Comparison of ENCODE assay signal across 8 cellular contexts in the genomic region with DNA sequence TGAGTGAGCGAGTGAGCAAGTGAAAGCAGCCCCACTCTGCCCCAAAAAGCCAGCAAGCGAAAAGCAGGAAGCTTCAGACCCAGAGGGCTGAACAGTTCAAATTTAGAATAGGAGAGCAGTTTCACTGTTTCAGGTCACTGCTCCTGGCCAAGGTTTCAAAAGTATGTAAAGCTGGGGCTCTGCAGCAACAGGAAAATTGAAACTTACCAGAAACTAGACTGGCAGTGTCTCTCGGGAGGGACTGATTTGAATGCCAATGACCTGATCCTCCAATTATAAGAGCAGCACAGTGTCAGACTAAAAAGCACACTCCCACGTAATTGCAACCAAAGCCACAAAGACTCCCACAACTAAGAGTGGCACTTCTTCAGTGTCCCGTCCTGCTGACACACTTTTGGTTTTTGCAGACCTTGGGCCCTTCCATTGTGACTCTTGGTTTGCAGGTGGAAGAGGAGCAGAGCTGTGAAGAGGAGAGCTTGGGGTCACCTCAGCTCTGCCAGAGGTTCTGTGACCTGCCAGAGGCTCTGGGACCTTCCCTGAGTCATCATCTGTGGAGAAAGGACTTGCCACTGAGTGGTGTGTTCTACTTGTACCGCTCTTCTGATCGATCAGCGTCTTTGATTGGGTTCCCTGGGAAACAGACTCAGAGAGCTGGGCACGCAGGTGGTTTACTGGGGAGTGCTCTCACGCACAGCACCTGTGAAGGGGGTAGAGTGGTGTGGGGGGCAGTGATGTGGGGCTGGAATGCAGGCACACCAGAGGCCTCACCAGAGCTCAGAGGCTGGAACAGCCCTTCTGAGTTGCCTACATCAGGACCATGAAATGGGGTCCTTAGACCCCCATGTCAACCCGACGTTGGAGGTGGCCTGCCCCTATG. TPM values are rescaled to one million over a fixed set of nuclear protein-coding genes. Genes with fewer than 3 reads are reported as not detected.
DNase-seq lines count a peak whose midpoint lies in the region; ATAC-seq and TF ChIP-seq lines count a peak whose summit lies in the region.

No MANE protein-coding gene starts in this region.

- no peak overlapping the region for H3K4me3 Mint-ChIP-seq in central memory CD8-positive, alpha-beta T cell

- ATAC-seq in GM18517 (IDR thresholded peaks at IDR 0.05; ENCODE audit: unreplicated experiment) (peak; percentile 91), GM21515 (IDR thresholded peaks at IDR 0.05; ENCODE audit: unreplicated experiment) (peak; percentile 72), HG03460 (IDR thresholded peaks at IDR 0.05; ENCODE audit: unreplicated experiment) (peak; percentile 85), omental fat pad (ENCODE audit: low FRiP score) (no peak)
- peak; percentile 67 for ATAC-seq in central memory CD8-positive, alpha-beta T cell (replicated peaks; ENCODE audit: extremely low read depth, poor library complexity, severe bottlenecking)

- no peaks in the 10 kb centered on the region for H3K4me1 Mint-ChIP-seq in central memory CD8-positive, alpha-beta T cell

- TF ChIP-seq CTCF in omental fat pad (IDR thresholded peaks at IDR 0.05): no peak

- no peak for DNase-seq in central memory CD8-positive, alpha-beta T cell (ENCODE audit: low spot score in 2 of 2)
- no peak for DNase-seq in cortex of kidney (lab: John Stamatoyannopoulos, UW)
- no peak for DNase-seq in SHP77 (lab: John Stamatoyannopoulos, UW)
- no peak for DNase-seq in activated CD8-positive, alpha-beta memory T cell treated with anti-CD3 and anti-CD28 coated beads for 24 hours
- no peak for DNase-seq in omental fat pad (ENCODE audit: low spot score)

- H3K9me3 Mint-ChIP-seq in central memory CD8-positive, alpha-beta T cell: no peaks in the 10 kb centered on the region

- peaks cover 1% of the 10 kb centered on the region for H3K36me3 Mint-ChIP-seq in central memory CD8-positive, alpha-beta T cell (ENCODE audit: insufficient read depth)

- no peaks in the 10 kb centered on the region for H3K27me3 Mint-ChIP-seq in central memory CD8-positive, alpha-beta T cell

- H3K27ac Mint-ChIP-seq in central memory CD8-positive, alpha-beta T cell (ENCODE audit: low read depth): no peak overlapping the region

RNA-seq across cellular contexts. Expression of a gene that starts 52.7 kb away (rescaled TPM):
- total RNA-seq in omental fat pad: 100 to 1,000 TPM in 3 of 4 donors, 10 to 100 TPM in 1; 77.7 to 229 (median 113) TPM
